17 cellular contexts compared by ENCODE assay signal in genomic region chr17:80585880-80586279, GRCh38. TPM values are rescaled to one million over a fixed set of nuclear protein-coding genes. Genes with fewer than 3 reads are reported as not detected.
A peak's percentile ranks its signal among the peaks of the same experiment; 100 is the strongest.
DNase-seq lines count a peak whose midpoint lies in the region; ATAC-seq and TF ChIP-seq lines count a peak whose summit lies in the region.
"Had no signal": no experiment of that assay in that cellular context is flagged by ENCODE, and none has a peak within 500 bp of the region (broad histone marks: within the 10 kb centered on the region; RNA-seq: fewer than 3 reads in every experiment).

No MANE protein-coding gene starts in this region.

- in situ Hi-C loops in brain microvascular endothelial cell (cut with HindIII; ENCODE audit: low pct_ligation_motif_present, low sequenced_read_pairs) = no loop called here

- H3K27ac Mint-ChIP-seq in stimulated activated naive CD8-positive, alpha-beta T cell treated with anti-CD3 and anti-CD28 coated beads, Interleukin-15, Interleukin-2, amounts not matched to agents 100 ng/mL and 50 ng/mL, for 24 hours = peak overlapping the region; percentile 80
- H3K27ac Mint-ChIP-seq: endodermal cell had no signal

- TF ChIP-seq CTCF in brain microvascular endothelial cell (IDR thresholded peaks at IDR 0.05; ENCODE audit: low read depth, low read length, missing control alignments) = no peak

- no peak overlapping the region for H3K4me3 Mint-ChIP-seq in stimulated activated naive CD8-positive, alpha-beta T cell treated with anti-CD3 and anti-CD28 coated beads, Interleukin-15, Interleukin-2, amounts not matched to agents 100 ng/mL and 50 ng/mL, for 24 hours
- H3K4me3 Mint-ChIP-seq: central memory CD8-positive, alpha-beta T cell; endodermal cell had no signal

- DNase-seq in NCI-H1092 treated with DMSO at 0.1 percent for 48 hours (lab: John Stamatoyannopoulos, UW) (peak; percentile 53), NCI-H1092 (lab: John Stamatoyannopoulos, UW) (no peak), brain microvascular endothelial cell (no peak), mesenteric fat pad (ENCODE audit: low spot score) (no peak), NCI-H2107 (lab: John Stamatoyannopoulos, UW) (no peak)
- no peak for DNase-seq in stimulated activated naive CD8-positive, alpha-beta T cell treated with anti-CD3 and anti-CD28 coated beads, Interleukin-15, Interleukin-2, amounts not matched to agents 100 U/mL and 50 U/mL, for 24 hours
- DNase-seq: 8988T; adrenal gland; endodermal cell; MM.1S; stimulated activated CD4-positive, alpha-beta T cell treated with anti-CD3 and anti-CD28 coated beads, Interleukin-4, amount 100 ng/mL, for 4 hours; transverse colon had no signal

- peaks cover 58% of the 10 kb centered on the region for H3K4me1 Mint-ChIP-seq in stimulated activated naive CD8-positive, alpha-beta T cell treated with anti-CD3 and anti-CD28 coated beads, Interleukin-15, Interleukin-2, amounts not matched to agents 100 ng/mL and 50 ng/mL, for 24 hours (ENCODE audit: low read depth)

- H3K27ac ChIP-seq in brain microvascular endothelial cell = peak overlapping the region; percentile 90
- H3K27ac ChIP-seq: SJSA1, transverse colon had no signal

- no peak overlapping the region for H3K4me3 ChIP-seq in brain microvascular endothelial cell (ENCODE audit: low read depth, low read length)
- H3K4me3 ChIP-seq: adrenal gland, SJSA1, transverse colon had no signal

- H3K27me3 ChIP-seq in brain microvascular endothelial cell (replicated peaks) = no peaks in the 10 kb centered on the region
- H3K27me3 ChIP-seq: adrenal gland, SJSA1, transverse colon had no signal

- no peaks in the 10 kb centered on the region for H3K36me3 ChIP-seq in brain microvascular endothelial cell (replicated peaks)
- H3K36me3 ChIP-seq: adrenal gland, transverse colon had no signal

- no peak for ATAC-seq in stimulated activated naive CD8-positive, alpha-beta T cell treated with anti-CD3 and anti-CD28 coated beads, Interleukin-15, Interleukin-2, amounts not matched to agents 100 U/mL and 50 U/mL, for 24 hours
- ATAC-seq in GM21423 (IDR thresholded peaks at IDR 0.05; ENCODE audit: unreplicated experiment) = no peak

- no peaks in the 10 kb centered on the region for H3K27me3 Mint-ChIP-seq in stimulated activated naive CD8-positive, alpha-beta T cell treated with anti-CD3 and anti-CD28 coated beads, Interleukin-15, Interleukin-2, amounts not matched to agents 100 ng/mL and 50 ng/mL, for 24 hours
- H3K27me3 Mint-ChIP-seq: central memory CD8-positive, alpha-beta T cell had no signal

- peaks cover 6% of the 10 kb centered on the region for H3K36me3 Mint-ChIP-seq in stimulated activated naive CD8-positive, alpha-beta T cell treated with anti-CD3 and anti-CD28 coated beads, Interleukin-15, Interleukin-2, amounts not matched to agents 100 ng/mL and 50 ng/mL, for 24 hours (ENCODE audit: low read depth)

- H3K9me3 Mint-ChIP-seq in stimulated activated naive CD8-positive, alpha-beta T cell treated with anti-CD3 and anti-CD28 coated beads, Interleukin-15, Interleukin-2, amounts not matched to agents 100 ng/mL and 50 ng/mL, for 24 hours = no peaks in the 10 kb centered on the region
- H3K9me3 Mint-ChIP-seq: CD14-positive monocyte; central memory CD8-positive, alpha-beta T cell; endodermal cell had no signal

RNA-seq across cellular contexts. Expression of gene RPTOR, which starts 41.2 kb away (rescaled TPM):
- 31.6 TPM for total RNA-seq in mesenteric fat pad
